In genomic region chr14:35046751-35047536, GRCh38 we compare ENCODE assay signal across 8 cellular contexts. TPM values are rescaled to one million over a fixed set of nuclear protein-coding genes. Genes with fewer than 3 reads are reported as not detected.
DNase-seq lines count a peak whose midpoint lies in the region; ATAC-seq and TF ChIP-seq lines count a peak whose summit lies in the region.

No MANE protein-coding gene starts in this region.

- H3K36me3 ChIP-seq in SJCRH30 (no peaks in the 10 kb centered on the region), transverse colon (peaks cover 0 to 5% (median 0%) of the 10 kb centered on the region in 4 donors)

- TF ChIP-seq POLR2A in transverse colon (IDR thresholded peaks at IDR 0.05), result no peak

- H3K27me3 ChIP-seq in SJCRH30 (no peaks in the 10 kb centered on the region), transverse colon (no peaks in the 10 kb centered on the region)

- peaks cover 7% of the 10 kb centered on the region; the same call in 1 of the 2 replicates for H3K4me1 ChIP-seq in SJCRH30
- peaks cover 7 to 56% (median 39%) of the 10 kb centered on the region in 4 donors for H3K4me1 ChIP-seq in transverse colon

- WGBS in transverse colon (ENCODE audit: low coverage in 1 of 2), 2 donors, result 15 to 17% methylated on average over 15 to 22 of the region's 23 CpGs

- H3K9me3 ChIP-seq in SJCRH30 (replicated peaks), result no peaks in the 10 kb centered on the region
- H3K9me3 ChIP-seq in transverse colon, result no peaks in the 10 kb centered on the region

- in situ Hi-C loops in transverse colon (cut with MboI; ENCODE audit: low pct_ligation_motif_present in 1 of 4, low pct_unique_long_range_greater_than_20kb in 1 of 4, low sequenced_read_pairs in 3 of 4), result no loop called here

- H3K9me3 Mint-ChIP-seq in memory B cell, result no peaks in the 10 kb centered on the region

- H3K27ac Mint-ChIP-seq in memory B cell, result peak overlapping the region; percentile 99

- H3K4me3 ChIP-seq in SJCRH30 (peak overlapping the region; percentile 74), transverse colon (peak overlapping the region; percentile 85 to 92 (median 88))

- H3K27me3 Mint-ChIP-seq in memory B cell, result no peaks in the 10 kb centered on the region

- H3K4me1 Mint-ChIP-seq in memory B cell, result peaks cover 14% of the 10 kb centered on the region

- ATAC-seq in GM21381 (IDR thresholded peaks at IDR 0.05; ENCODE audit: unreplicated experiment), result peak; percentile 29
- peak; percentile 5 for ATAC-seq in memory B cell (ENCODE audit: low read depth)

- peak overlapping the region; percentile 55 for H3K27ac ChIP-seq in SJCRH30
- peak overlapping the region; percentile 98 to 100 (median 98) for H3K27ac ChIP-seq in transverse colon

- TF ChIP-seq CTCF in transverse colon (IDR thresholded peaks at IDR 0.05), result peak in 2 of 5 experiments; percentile 6 to 44

- TF ChIP-seq EP300 in transverse colon (IDR thresholded peaks at IDR 0.05; ENCODE audit: low read depth), result no peak

- no peaks in the 10 kb centered on the region for H3K36me3 Mint-ChIP-seq in memory B cell

- peak; percentile 65 for DNase-seq in NCI-H1092 treated with DMSO at 0.1 percent for 48 hours (lab: John Stamatoyannopoulos, UW)
- DNase-seq in NCI-H1092 (lab: John Stamatoyannopoulos, UW), result no peak
- DNase-seq in HK-2 (ENCODE audit: unreplicated experiment), result peak; percentile 56
- DNase-seq in SJCRH30, result no peak
- peak; percentile 14 for DNase-seq in dedifferentiated amniotic fluid mesenchymal stem cell (ENCODE audit: extremely low spot score)
- peak in 1 of 2 donors; percentile 49 for DNase-seq in memory B cell (ENCODE audit: low spot score in 2 of 2)
- DNase-seq in transverse colon, result peak; percentile 77

- peak overlapping the region; percentile 97 for H3K4me3 Mint-ChIP-seq in memory B cell

- intact Hi-C loops in transverse colon (cut with DNase I; ENCODE audit: low total_unique reads), result no loop called here

RNA-seq across cellular contexts. Expression of gene FAM177A1, which starts 0.9 kb away (rescaled TPM):
- 27.0 and 28.0 TPM in 2 replicates for total RNA-seq in SJCRH30 (2014; rRNA removed; shearing (Covaris generic))
- total RNA-seq in transverse colon, result 100 to 1,000 TPM in 2 of 4 donors, 10 to 100 TPM in 2; 35.4 to 166 (median 120) TPM

Comparison
In these comparisons a context has a peak if more than half of its experiments do, and no peak if none do; other contexts are left out.
1. DNase-seq: peak in NCI-H1092 treated with DMSO at 0.1 percent for 48 hours (single experiment), HK-2 (single experiment), dedifferentiated amniotic fluid mesenchymal stem cell (single experiment) and transverse colon (single experiment); none in NCI-H1092 (single experiment) and SJCRH30 (0 of 2).